In the genomic region with DNA sequence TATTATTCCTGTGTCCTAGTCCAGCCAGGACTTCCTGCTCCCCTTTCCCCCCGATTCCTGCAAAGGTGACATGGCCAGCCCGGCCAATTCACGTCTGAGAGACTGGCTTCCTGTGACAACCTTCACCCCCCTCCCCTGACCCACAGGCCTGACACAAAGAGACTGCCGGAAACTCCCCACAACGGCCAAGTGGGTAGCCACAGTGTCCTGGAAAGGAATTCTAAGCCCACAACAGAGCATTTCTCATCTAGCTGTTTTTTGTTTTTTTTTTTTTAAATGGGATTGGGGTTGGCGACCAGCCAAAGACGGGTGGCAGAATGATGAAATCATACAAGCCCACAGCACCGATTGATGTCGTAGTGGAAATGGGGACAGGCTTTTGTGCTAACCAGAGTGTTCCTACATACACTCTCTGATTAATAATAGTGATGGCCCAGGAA, we compare ENCODE assay signal across 8 cellular contexts. TPM values are rescaled to one million over a fixed set of nuclear protein-coding genes. Genes with fewer than 3 reads are reported as not detected.
DNase-seq lines count a peak whose midpoint lies in the region; ATAC-seq, FAIRE-seq and TF ChIP-seq lines count a peak whose summit lies in the region.

No MANE protein-coding gene starts in this region.

- dilution Hi-C loops in keratinocyte (cut with MboI; ENCODE audit: extremely low pct_ligation_motif_present, low sequenced_read_pairs) = no loop called here

- no TSS peak for BruUV-seq in PC-9 (replicated peaks; lab: Mats Ljungman, UMichigan)

- no peaks in the 10 kb centered on the region for H3K9me2 ChIP-seq in PC-9 (ENCODE audit: insufficient read depth)

- H3K36me3 ChIP-seq in PC-9 (ENCODE audit: low read depth) (no peaks in the 10 kb centered on the region), brain microvascular endothelial cell (replicated peaks) (no peaks in the 10 kb centered on the region), keratinocyte (ENCODE audit: control insufficient read depth in 2 of 2, extremely low read depth in 1 of 2, insufficient read depth in 2 of 2, low read length in 2 of 2) (no peaks in the 10 kb centered on the region)

- H3K4me2 ChIP-seq in PC-9 = peak overlapping the region; percentile 45
- H3K4me2 ChIP-seq in keratinocyte (ENCODE audit: control insufficient read depth, extremely low read depth, insufficient read depth, low read depth, low read length) = no peak overlapping the region

- in situ Hi-C loops in brain microvascular endothelial cell (cut with HindIII; ENCODE audit: low pct_ligation_motif_present, low sequenced_read_pairs) = no loop called here

- no peaks in the 10 kb centered on the region for H4K20me1 ChIP-seq in PC-9 (ENCODE audit: insufficient read depth)
- no peaks in the 10 kb centered on the region for H4K20me1 ChIP-seq in keratinocyte (ENCODE audit: control insufficient read depth, extremely low read depth, insufficient read depth, low read length)

- no peaks in the 10 kb centered on the region for H3K79me2 ChIP-seq in PC-9 (ENCODE audit: low read depth)
- H3K79me2 ChIP-seq in keratinocyte (ENCODE audit: control insufficient read depth, insufficient read depth, low read length) = no peaks in the 10 kb centered on the region

- no peaks in the 10 kb centered on the region for H3K27me3 ChIP-seq in PC-9 (ENCODE audit: insufficient read depth, low read depth)
- no peaks in the 10 kb centered on the region for H3K27me3 ChIP-seq in brain microvascular endothelial cell (replicated peaks)
- H3K27me3 ChIP-seq in keratinocyte (ENCODE audit: control insufficient read depth, extremely low read depth, insufficient read depth, low read length) = no peaks in the 10 kb centered on the region

- no peak for TF ChIP-seq CTCF in PC-9 (conservative IDR thresholded peaks at IDR 0.05)
- TF ChIP-seq CTCF in brain microvascular endothelial cell (IDR thresholded peaks at IDR 0.05; ENCODE audit: low read depth, low read length, missing control alignments) = no peak
- TF ChIP-seq CTCF in keratinocyte (optimal IDR thresholded peaks at IDR 0.05 in 1 of 3, IDR thresholded peaks at IDR 0.05 in 1 of 3, conservative IDR thresholded peaks at IDR 0.05 in 1 of 3; ENCODE audit: extremely low read depth in 1 of 3, insufficient read depth in 2 of 3, low read length in 3 of 3) = no peak

- H3K4me1 ChIP-seq in PC-9 (replicated peaks; ENCODE audit: insufficient read depth) = peaks cover 22% of the 10 kb centered on the region
- peaks cover 24% of the 10 kb centered on the region for H3K4me1 ChIP-seq in keratinocyte (ENCODE audit: control insufficient read depth, extremely low read depth, insufficient read depth, low read length)

- no peaks in the 10 kb centered on the region for H3K9me1 ChIP-seq in keratinocyte (ENCODE audit: control insufficient read depth, extremely low read depth, insufficient read depth, low read length)

- POLR2A ChIA-PET in PC-9 (lab: Charles Lee; ENCODE audit: unreplicated experiment) = no interaction called here

- H3K9me3 ChIP-seq in PC-9 (ENCODE audit: insufficient read depth, low read depth) (no peaks in the 10 kb centered on the region), keratinocyte (ENCODE audit: control insufficient read depth, low read depth, low read length) (no peaks in the 10 kb centered on the region)

- ATAC-seq in HG03045 (IDR thresholded peaks at IDR 0.05; ENCODE audit: unreplicated experiment) = no peak

- no peak for FAIRE-seq in keratinocyte (lab: Jason Lieb, UNC)

- H3K27ac ChIP-seq in PC-9 = peak overlapping the region; percentile 94
- H3K27ac ChIP-seq in brain microvascular endothelial cell = peak overlapping the region; percentile 99
- peak overlapping the region; percentile 27 for H3K27ac ChIP-seq in keratinocyte (ENCODE audit: control insufficient read depth, insufficient read depth, low read length)

- H2AFZ ChIP-seq in PC-9 (peak overlapping the region; percentile 72), keratinocyte (ENCODE audit: control insufficient read depth, low read length) (no peak overlapping the region)

- intact Hi-C loops in PC-9 (cut with micrococcal nuclease; ENCODE audit: unreplicated experiment) = loop anchor here (2.0 to 5.0 kb wide), 3 partner anchors 74 to 159 kb away; no protein-coding TSS in a partner anchor

- CTCF ChIA-PET in PC-9 (lab: Charles Lee) = interaction anchor here (0.5 to 0.7 kb wide), 4 partner anchors 38 to 281 kb away, joined by 3 to 4 read pairs (median 3); no protein-coding TSS in a partner anchor

- DNase-seq in GF-D8 (lab: John Stamatoyannopoulos, UW) (peak; percentile 44), PC-9 (peak in 1 of 2 experiments; percentile 60), brain microvascular endothelial cell (peak; percentile 85), keratinocyte (ENCODE audit: low read depth, low spot score) (no peak), NCI-H1092 (lab: John Stamatoyannopoulos, UW) (no peak), RKO (ENCODE audit: low spot score) (no peak)
- peak; percentile 17 to 72 for DNase-seq in stimulated activated CD4-positive, alpha-beta T cell treated with anti-CD3 and anti-CD28 coated beads, Interleukin-4, amount 100 ng/mL, for 4 hours

- H3K4me3 ChIP-seq in PC-9 (peak overlapping the region; percentile 10; the same call in 1 of the 2 replicates), brain microvascular endothelial cell (ENCODE audit: low read depth, low read length) (peak overlapping the region; percentile 17), keratinocyte (ENCODE audit: control insufficient read depth in 2 of 3, extremely low read depth in 1 of 3, insufficient read depth in 2 of 3, low read depth in 1 of 3, low read length in 3 of 3) (no peak overlapping the region)

- no peak overlapping the region for H3K9ac ChIP-seq in keratinocyte (ENCODE audit: control insufficient read depth, extremely low read depth, insufficient read depth, low read length)

- H3F3A ChIP-seq in PC-9 (ENCODE audit: insufficient read depth, low read depth) = peaks cover 21% of the 10 kb centered on the region

RNA-seq across cellular contexts. Expression of gene XAF1, which starts 2.8 kb away (rescaled TPM):
- total RNA-seq in PC-9 (2021) = 20.8 and 27.6 TPM in 2 replicates
- polyA plus RNA-seq in keratinocyte = 5.6 to 10.6 TPM (median 8.9 TPM) in 3 replicates
- polyA plus RNA-seq in keratinocyte (2011; ENCODE audit: low read depth) = 0.10 TPM
- 4.4 and 4.7 TPM in 2 replicates for polyA plus RNA-seq in keratinocyte (2011; cell fraction: cytosol; rRNA removed)
- polyA plus RNA-seq in keratinocyte (2011; cell fraction: nucleus; rRNA removed) = 21.9 and 25.1 TPM in 2 replicates
- 0.18 and 22.5 TPM in 2 replicates for polyA plus RNA-seq in keratinocyte (2012; ENCODE audit: low replicate concordance)
- 23.2 to 78.4 TPM (median 28.7 TPM) in 3 replicates for polyA minus RNA-seq in keratinocyte
- polyA minus RNA-seq in keratinocyte (2011; cell fraction: cytosol; rRNA and poly(A)+ RNA removed) = 8.1 TPM
- polyA minus RNA-seq in keratinocyte (2011; cell fraction: nucleus; rRNA and poly(A)+ RNA removed) = 12.0 and 19.1 TPM in 2 replicates

RNA-seq across cellular contexts. Expression of gene FBXO39, which starts 23.0 kb away (rescaled TPM):
- not detected in 2 replicates for total RNA-seq in PC-9 (2021)
- polyA plus RNA-seq in keratinocyte = 1.9 to 3.3 TPM (median 2.5 TPM) in 3 replicates
- 0.61 TPM for polyA plus RNA-seq in keratinocyte (2011; ENCODE audit: low read depth)
- 1.5 and 2.4 TPM in 2 replicates for polyA plus RNA-seq in keratinocyte (2011; cell fraction: cytosol; rRNA removed)
- polyA plus RNA-seq in keratinocyte (2011; cell fraction: nucleus; rRNA removed) = 3.9 and 4.4 TPM in 2 replicates
- 0.27 and 1.1 TPM in 2 replicates for polyA plus RNA-seq in keratinocyte (2012; ENCODE audit: low replicate concordance)
- polyA minus RNA-seq in keratinocyte = 0.92 to 2.1 TPM in 2 of 3 replicates, not detected in the other
- not detected for polyA minus RNA-seq in keratinocyte (2011; cell fraction: cytosol; rRNA and poly(A)+ RNA removed)
- 1.5 and 1.9 TPM in 2 replicates for polyA minus RNA-seq in keratinocyte (2011; cell fraction: nucleus; rRNA and poly(A)+ RNA removed)

RNA-seq across cellular contexts. Expression of gene SLC13A5, which starts 39.9 kb away (rescaled TPM):
- 0.92 and 2.0 TPM in 2 replicates for total RNA-seq in PC-9 (2021)
- polyA plus RNA-seq in keratinocyte = 0.14 to 0.68 TPM (median 0.46 TPM) in 3 replicates
- polyA plus RNA-seq in keratinocyte (2011; ENCODE audit: low read depth) = 0.49 TPM
- 0.12 and 0.30 TPM in 2 replicates for polyA plus RNA-seq in keratinocyte (2011; cell fraction: cytosol; rRNA removed)
- 0.71 and 1.2 TPM in 2 replicates for polyA plus RNA-seq in keratinocyte (2011; cell fraction: nucleus; rRNA removed)
- 0.34 and 0.95 TPM in 2 replicates for polyA plus RNA-seq in keratinocyte (2012; ENCODE audit: low replicate concordance)
- 0.59 to 5.9 TPM (median 0.64 TPM) in 3 replicates for polyA minus RNA-seq in keratinocyte
- polyA minus RNA-seq in keratinocyte (2011; cell fraction: cytosol; rRNA and poly(A)+ RNA removed) = not detected
- polyA minus RNA-seq in keratinocyte (2011; cell fraction: nucleus; rRNA and poly(A)+ RNA removed) = 1.8 TPM in 2 replicates

Comparison
In these comparisons a context has a peak if more than half of its experiments do, and no peak if none do; other contexts are left out.
1. DNase-seq: peak in GF-D8 (single experiment), brain microvascular endothelial cell (single experiment) and stimulated activated CD4-positive, alpha-beta T cell treated with anti-CD3 and anti-CD28 coated beads, Interleukin-4, amount 100 ng/mL, for 4 hours (2 of 2); none in keratinocyte (single experiment), NCI-H1092 (single experiment) and RKO (single experiment).
2. H3K27ac ChIP-seq: peak in every context shown above with its lines; median percentile 99 in brain microvascular endothelial cell; 94 in PC-9; 27 in keratinocyte.
3. H3K4me3 ChIP-seq: peak in PC-9 (single experiment) and brain microvascular endothelial cell (single experiment); none in keratinocyte (0 of 3).